Comparison of ENCODE assay signal across 8 cellular contexts in the genomic region with DNA sequence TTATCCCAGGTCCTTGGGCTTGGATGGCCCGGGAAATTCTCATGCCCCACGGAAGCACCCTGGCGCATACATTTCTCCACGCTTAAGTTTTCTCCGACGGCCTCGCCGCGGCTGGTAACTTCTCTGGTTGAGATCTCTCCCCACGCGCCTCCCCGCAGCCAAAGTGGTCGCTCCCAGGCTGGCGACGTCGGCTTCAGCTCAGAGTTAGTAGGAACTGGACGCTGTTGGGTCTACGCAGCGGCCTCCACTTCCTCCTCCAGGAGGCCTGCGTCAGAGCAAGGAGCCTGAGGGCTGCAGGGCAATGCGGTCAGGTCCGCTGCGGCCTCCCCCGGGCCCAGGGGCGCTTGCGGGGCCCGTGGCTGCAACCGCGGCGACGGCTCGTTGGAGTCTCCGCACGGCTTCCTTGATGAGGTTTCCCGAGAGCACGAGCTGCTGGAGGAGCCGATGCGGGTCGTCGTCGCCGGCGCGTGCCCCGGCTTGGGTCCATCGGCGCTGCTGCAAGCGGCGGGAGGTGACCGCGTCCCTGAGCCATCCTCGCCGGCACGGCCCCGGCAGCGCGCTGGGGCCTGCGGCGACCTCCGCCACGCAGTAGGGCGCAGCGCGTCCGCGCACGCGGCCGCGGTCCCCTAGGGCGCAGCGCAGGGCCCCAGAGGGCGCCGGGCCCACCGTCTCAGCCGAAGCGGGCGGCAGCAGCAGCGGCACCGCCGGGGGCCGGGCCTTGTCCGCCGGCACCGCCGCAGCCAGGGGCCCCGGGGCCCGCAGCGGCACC. TPM values are rescaled to one million over a fixed set of nuclear protein-coding genes. Genes with fewer than 3 reads are reported as not detected.
DNase-seq lines count a peak whose midpoint lies in the region; ATAC-seq and TF ChIP-seq lines count a peak whose summit lies in the region.

No MANE protein-coding gene starts in this region.

- H3K4me1 Mint-ChIP-seq in activated CD4-positive, alpha-beta memory T cell treated with anti-CD3 and anti-CD28 coated beads for 36 hours (ENCODE audit: low read depth) = peaks cover 44% of the 10 kb centered on the region

- POLR2A ChIA-PET in activated CD4-positive, alpha-beta memory T cell treated with anti-CD3 and anti-CD28 coated beads for 36 hours (lab: Charles Lee) = interaction anchor here (1.0 to 3.1 kb wide), 3 partner anchors 15 to 164 kb away, joined by 4 to 29 read pairs (median 9); a partner anchor contains a TSS

- H3K4me3 Mint-ChIP-seq in activated CD4-positive, alpha-beta memory T cell treated with anti-CD3 and anti-CD28 coated beads for 36 hours = peak overlapping the region; percentile 77

- H3K27ac Mint-ChIP-seq in activated CD4-positive, alpha-beta memory T cell treated with anti-CD3 and anti-CD28 coated beads for 36 hours = peak overlapping the region; percentile 57

- peaks cover 1% of the 10 kb centered on the region for H3K27me3 Mint-ChIP-seq in activated CD4-positive, alpha-beta memory T cell treated with anti-CD3 and anti-CD28 coated beads for 36 hours

- TF ChIP-seq POLR2A in erythroblast (IDR thresholded peaks at IDR 0.05; ENCODE audit: low read length) = no peak
- TF ChIP-seq POLR2A in transverse colon (IDR thresholded peaks at IDR 0.05) = peak; percentile 76

- H3K27me3 ChIP-seq in muscle layer of duodenum (ENCODE audit: low read depth, low read length) (no peaks in the 10 kb centered on the region), transverse colon (no peaks in the 10 kb centered on the region)

- no peak for TF ChIP-seq EP300 in transverse colon (IDR thresholded peaks at IDR 0.05; ENCODE audit: low read depth)

- peaks cover 4% of the 10 kb centered on the region for H3K36me3 Mint-ChIP-seq in activated CD4-positive, alpha-beta memory T cell treated with anti-CD3 and anti-CD28 coated beads for 36 hours

- no peaks in the 10 kb centered on the region for H3K9me3 Mint-ChIP-seq in activated CD4-positive, alpha-beta memory T cell treated with anti-CD3 and anti-CD28 coated beads for 36 hours

- CTCF ChIA-PET in activated CD4-positive, alpha-beta memory T cell treated with anti-CD3 and anti-CD28 coated beads for 36 hours (lab: Charles Lee) = interaction anchor here (0.9 to 4.3 kb wide), 6 partner anchors 14 to 200 kb away, joined by 3 to 26 read pairs (median 4); a partner anchor contains a TSS

- WGBS in transverse colon (ENCODE audit: low coverage in 1 of 2), 2 donors = 4% methylated on average over 22 of the region's 89 CpGs; no CpG with 5 or more reads in 1 of the 2 donors

- TF ChIP-seq CTCF in transverse colon (IDR thresholded peaks at IDR 0.05) = no peak

- in situ Hi-C loops in transverse colon (cut with MboI; ENCODE audit: low pct_ligation_motif_present in 1 of 4, low pct_unique_long_range_greater_than_20kb in 1 of 4, low sequenced_read_pairs in 3 of 4) = no loop called here

- H3K9me3 ChIP-seq in muscle layer of duodenum (ENCODE audit: control insufficient read depth in 1 of 2, low read length in 2 of 2) (no peaks in the 10 kb centered on the region), transverse colon (no peaks in the 10 kb centered on the region)

- intact Hi-C loops in activated CD4-positive, alpha-beta memory T cell treated with anti-CD3 and anti-CD28 coated beads for 36 hours (cut with micrococcal nuclease) = loop anchor here (1.0 to 5.0 kb wide), 3 partner anchors 14 to 69 kb away; a partner anchor contains a TSS
- intact Hi-C loops in transverse colon (cut with DNase I; ENCODE audit: low total_unique reads) = no loop called here

- H3K4me3 ChIP-seq in Jurkat, Clone E6-1 (ENCODE audit: low read length) = peak overlapping the region; percentile 63
- peak overlapping the region; percentile 87 to 91 for H3K4me3 ChIP-seq in muscle layer of duodenum (ENCODE audit: low read depth in 1 of 2, low read length in 2 of 2)
- peak overlapping the region; percentile 86 to 98 (median 92) for H3K4me3 ChIP-seq in transverse colon

- DNase-seq in DMS53 treated with DMSO at 0.1 percent for 48 hours (lab: John Stamatoyannopoulos, UW; ENCODE audit: unreplicated experiment) = peak; percentile 23
- DNase-seq in Jurkat, Clone E6-1 (ENCODE audit: low read depth, low spot score) = no peak
- peak; percentile 64 for DNase-seq in activated CD4-positive, alpha-beta memory T cell treated with anti-CD3 and anti-CD28 coated beads for 36 hours
- DNase-seq in erythroblast (lab: John Stamatoyannopoulos, UW) = peak; percentile 77 to 81
- peak; percentile 61 for DNase-seq in transverse colon
- DNase-seq in NCI-H446 (lab: John Stamatoyannopoulos, UW) = no peak

- H3K36me3 ChIP-seq in muscle layer of duodenum (ENCODE audit: control insufficient read depth in 1 of 2, insufficient read depth in 2 of 2, low read length in 2 of 2) (peaks cover 4 to 6% of the 10 kb centered on the region in 2 donors), transverse colon (no peaks in the 10 kb centered on the region)

- ATAC-seq in GM21529 (IDR thresholded peaks at IDR 0.05; ENCODE audit: unreplicated experiment) = peak; percentile 27

- peaks cover 10 to 28% of the 10 kb centered on the region in 2 donors for H3K4me1 ChIP-seq in muscle layer of duodenum (ENCODE audit: control insufficient read depth in 1 of 2, insufficient read depth in 2 of 2, low read length in 2 of 2)
- peaks cover 12 to 67% (median 50%) of the 10 kb centered on the region in 4 donors for H3K4me1 ChIP-seq in transverse colon

- H3K27ac ChIP-seq in muscle layer of duodenum (ENCODE audit: low read length) (peak overlapping the region; percentile 96), transverse colon (peak overlapping the region; percentile 98 to 99 (median 98))

RNA-seq across cellular contexts. Expression of a gene that starts 0.7 kb away (rescaled TPM):
- polyA plus RNA-seq in Jurkat, Clone E6-1 (2012; ENCODE audit: insufficient read depth, insufficient read length) = 7.9 TPM
- 1 to 10 TPM; 5.1 to 5.3 TPM for total RNA-seq in activated CD4-positive, alpha-beta memory T cell treated with anti-CD3 and anti-CD28 coated beads for 36 hours
- 10 to 100 TPM; 46.4 to 72.2 (median 54.6) TPM for total RNA-seq in transverse colon

RNA-seq across cellular contexts. Expression of a gene that starts 14.7 kb away (rescaled TPM):
- 8.1 TPM for polyA plus RNA-seq in Jurkat, Clone E6-1 (2012; ENCODE audit: insufficient read depth, insufficient read length)
- total RNA-seq in activated CD4-positive, alpha-beta memory T cell treated with anti-CD3 and anti-CD28 coated beads for 36 hours = 1 to 10 TPM; 2.1 TPM
- total RNA-seq in transverse colon = 10 to 100 TPM in 2 of 4 donors, 1 to 10 TPM in 2; 5.8 to 15.7 (median 10.3) TPM

RNA-seq across cellular contexts. Expression of a gene that starts 41.3 kb away (rescaled TPM):
- 40.6 TPM for polyA plus RNA-seq in Jurkat, Clone E6-1 (2012; ENCODE audit: insufficient read depth, insufficient read length)
- 10 to 100 TPM; 53.2 to 54.2 TPM for total RNA-seq in activated CD4-positive, alpha-beta memory T cell treated with anti-CD3 and anti-CD28 coated beads for 36 hours
- 1 to 10 TPM; 4.5 to 8.4 (median 7.4) TPM for total RNA-seq in transverse colon

Comparison
In these comparisons a context has a peak if more than half of its experiments do, and no peak if none do; other contexts are left out.
1. DNase-seq: peak in DMS53 treated with DMSO at 0.1 percent for 48 hours (single experiment), activated CD4-positive, alpha-beta memory T cell treated with anti-CD3 and anti-CD28 coated beads for 36 hours (single experiment), erythroblast (2 of 2) and transverse colon (single experiment); none in Jurkat, Clone E6-1 (single experiment) and NCI-H446 (0 of 2).
2. RNA of a gene that starts 0.7 kb away (total RNA-seq): 46.4 to 72.2 TPM in transverse colon; 5.1 to 5.3 TPM in activated CD4-positive, alpha-beta memory T cell treated with anti-CD3 and anti-CD28 coated beads for 36 hours; every median in the first group is over 4 times any median in the second.
3. RNA of a gene that starts 41.3 kb away (total RNA-seq): 53.2 to 54.2 TPM in activated CD4-positive, alpha-beta memory T cell treated with anti-CD3 and anti-CD28 coated beads for 36 hours; 4.5 to 8.4 TPM in transverse colon; every median in the first group is over 4 times any median in the second.
4. Peak in every context shown above with its lines, with median percentiles within 50 percentile points of each other: H3K4me3 ChIP-seq.